4 cellular contexts compared by ENCODE assay signal in the genomic region with DNA sequence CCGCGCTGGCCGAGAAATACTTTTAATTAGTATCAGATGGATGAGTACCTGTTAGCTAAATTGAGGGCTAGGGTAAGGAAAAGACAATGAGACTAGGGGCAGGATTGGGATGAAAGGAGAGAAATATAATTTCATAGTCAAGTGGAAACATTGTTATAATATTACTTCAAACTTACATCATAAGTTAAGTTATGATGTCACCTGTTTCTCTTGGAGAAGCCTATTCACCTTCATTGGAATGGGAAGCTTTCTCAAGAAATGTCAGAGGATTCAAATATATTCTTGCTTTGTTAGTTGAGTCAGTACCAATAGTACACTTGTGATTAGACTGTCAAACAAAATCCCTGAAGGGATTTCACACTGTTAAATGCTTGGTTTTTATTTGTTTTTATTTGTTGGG.
TF ChIP-seq lines count a peak whose summit lies in the region.

No MANE protein-coding gene starts in this region.

TF ChIP-seq in HepG2, 621 proteins besides CTCF, POLR2A, EP300 and RAD21 (continued from another document):
- TF ChIP-seq ZGPAT (CRISPR knock-in tag; IDR thresholded peaks at IDR 0.05) = no peak

TF ChIP-seq in A549, 52 proteins besides CTCF, POLR2A, EP300 and RAD21 (continued from another document):
- no peak for TF ChIP-seq ZNF302 (CRISPR knock-in tag; IDR thresholded peaks at IDR 0.05)

TF ChIP-seq in HEK293, 187 proteins besides CTCF, POLR2A, EP300 and RAD21:
- TF ChIP-seq ATF2 (tag by site-specific recombination; IDR thresholded peaks at IDR 0.05; ENCODE audit: low read depth) = peak; percentile 87
- TF ChIP-seq ZBTB21 (tag by site-specific recombination; IDR thresholded peaks at IDR 0.05) = peak; percentile 31; the same call in 1 of the 2 replicates
- TF ChIP-seq ZNF155 (tag by site-specific recombination; IDR thresholded peaks at IDR 0.05) = no peak
- peak; percentile 32; the same call in 1 of the 2 replicates for TF ChIP-seq ZNF629 (tag by site-specific recombination; IDR thresholded peaks at IDR 0.05)
- TF ChIP-seq ZNF248 (tag by site-specific recombination; IDR thresholded peaks at IDR 0.05) = no peak
- TF ChIP-seq ZNF473 (tag by site-specific recombination; IDR thresholded peaks at IDR 0.05) = no peak

TF ChIP-seq in WTC11, 78 proteins besides CTCF, POLR2A, EP300 and RAD21 (continued from another document):
- TF ChIP-seq PRDM15 (CRISPR knock-in tag; IDR thresholded peaks at IDR 0.05) = no peak
- TF ChIP-seq ZNF423 (CRISPR knock-in tag; IDR thresholded peaks at IDR 0.05) = no peak
- no peak for TF ChIP-seq HMGXB4 (CRISPR knock-in tag; IDR thresholded peaks at IDR 0.05)
- no peak for TF ChIP-seq ZNF532 (CRISPR knock-in tag; IDR thresholded peaks at IDR 0.05; ENCODE audit: borderline replicate concordance)
- TF ChIP-seq GRHL2 (CRISPR knock-in tag; IDR thresholded peaks at IDR 0.05; ENCODE audit: insufficient replicate concordance, severe bottlenecking) = no peak
- no peak for TF ChIP-seq FOXJ3 (CRISPR knock-in tag; IDR thresholded peaks at IDR 0.05; ENCODE audit: borderline replicate concordance)
- TF ChIP-seq, protein P1, sequence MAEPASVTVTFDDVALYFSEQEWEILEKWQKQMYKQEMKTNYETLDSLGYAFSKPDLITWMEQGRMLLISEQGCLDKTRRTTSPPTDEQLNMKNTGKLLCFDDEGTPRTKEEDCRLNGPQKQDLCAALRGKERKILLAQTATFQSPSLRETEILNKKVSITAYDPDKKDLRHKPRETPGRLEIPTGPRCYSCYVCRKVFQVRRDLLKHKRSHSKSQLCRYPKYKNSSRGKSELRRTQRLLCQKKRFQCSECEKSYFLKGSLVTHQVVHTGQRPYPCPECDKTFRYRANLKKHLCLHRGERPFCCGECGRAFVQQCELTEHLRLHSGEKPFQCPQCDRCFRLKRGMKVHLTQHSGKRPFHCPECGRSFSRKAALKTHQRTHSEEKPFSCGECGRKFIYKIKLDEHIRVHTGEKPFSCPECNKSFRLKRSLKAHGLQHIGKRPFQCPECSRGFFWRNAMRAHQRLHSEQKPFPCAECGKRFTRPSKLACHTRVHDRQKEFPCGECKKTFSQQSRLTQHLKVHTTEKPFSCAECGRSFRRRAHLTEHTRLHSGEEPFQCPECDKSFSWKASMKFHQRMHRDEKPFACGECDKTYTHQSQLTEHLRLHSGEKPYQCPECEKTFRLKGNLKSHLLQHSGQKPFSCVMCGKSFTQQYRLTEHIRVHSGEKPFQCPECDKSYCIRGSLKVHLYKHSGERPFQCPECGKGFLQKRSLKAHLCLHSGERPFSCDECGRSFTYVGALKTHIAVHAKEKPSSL (CRISPR knock-in tag; conservative IDR thresholded peaks at IDR 0.05) = no peak
TF ChIP-seq in WTC11: peak in this region for 0.
